In the genomic region with DNA sequence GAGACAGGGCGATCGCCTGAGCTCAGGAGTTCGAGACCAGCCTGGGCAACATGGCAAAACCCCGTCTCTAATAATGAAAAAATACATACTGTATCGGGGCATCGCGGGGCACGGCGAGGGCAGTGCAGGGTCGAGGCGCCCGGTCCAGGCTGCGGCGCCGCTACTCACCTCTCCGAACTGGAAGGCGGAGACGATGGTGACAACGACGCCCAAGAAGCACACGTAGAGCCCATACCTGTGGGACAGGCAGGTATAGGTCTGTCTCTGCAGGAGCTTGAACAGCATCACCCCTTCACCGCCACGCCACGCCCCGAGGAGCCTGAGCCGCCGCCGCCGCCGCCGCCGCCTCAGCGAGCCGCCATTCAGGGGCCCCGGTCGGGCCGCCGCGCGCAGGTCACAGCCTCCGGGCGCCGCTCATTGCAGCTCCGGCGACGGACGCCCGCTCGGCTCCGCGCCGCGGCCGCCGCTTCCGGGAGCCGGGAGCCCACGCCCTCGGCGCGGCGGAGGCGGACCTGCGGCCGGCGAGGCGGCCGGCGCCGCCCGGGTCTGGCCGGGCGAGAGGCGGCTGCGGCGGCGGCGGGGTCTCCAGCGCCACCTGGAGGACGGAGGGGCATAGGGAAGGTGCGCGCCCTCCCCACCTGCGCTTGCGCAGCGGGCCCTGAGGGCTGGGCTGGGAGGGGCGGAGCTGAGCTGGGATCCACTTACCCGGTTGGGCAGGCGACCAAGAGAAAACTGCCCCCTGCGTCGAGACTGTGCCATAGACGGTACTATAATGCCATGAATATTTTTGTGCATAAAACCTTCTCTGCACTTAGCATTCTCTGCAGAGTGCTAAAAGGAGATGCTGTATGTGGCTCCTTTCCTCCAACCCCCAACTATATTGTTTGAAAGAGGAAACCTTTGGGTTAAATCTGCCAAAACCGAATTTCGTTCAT, we compare ENCODE assay signal across 8 cellular contexts. TPM values are rescaled to one million over a fixed set of nuclear protein-coding genes. Genes with fewer than 3 reads are reported as not detected.
DNase-seq lines count a peak whose midpoint lies in the region; ATAC-seq and TF ChIP-seq lines count a peak whose summit lies in the region.

A gene (minus strand): TSS at position 569 of the 935 bp plus-strand sequence. CDS start 284 bp downstream, at position 285.

- no peaks in the 10 kb centered on the region for H3K27me3 ChIP-seq in kidney epithelial cell (ENCODE audit: control insufficient read depth, insufficient read depth, low read length)

- peak; percentile 94 for DNase-seq in Ammon's horn (ENCODE audit: low spot score)
- peak; percentile 92 for DNase-seq in NCI-H345 (lab: John Stamatoyannopoulos, UW)
- DNase-seq in cerebellar cortex (ENCODE audit: low spot score), result peak; percentile 91
- peak; percentile 58 for DNase-seq in kidney epithelial cell (ENCODE audit: low read depth)
- peak; percentile 96 for DNase-seq in stimulated activated CD4-positive, alpha-beta T cell treated with anti-CD3 and anti-CD28 coated beads, Interleukin-15, amount 100 ng/mL, for 24 hours

- no peaks in the 10 kb centered on the region for H3K36me3 ChIP-seq in kidney epithelial cell (ENCODE audit: control insufficient read depth, insufficient read depth, low read length)

- ATAC-seq in GM19035 (IDR thresholded peaks at IDR 0.05; ENCODE audit: unreplicated experiment) (peak; percentile 93), HG03342 (IDR thresholded peaks at IDR 0.05; ENCODE audit: unreplicated experiment) (peak; percentile 92)
- peak; percentile 87 to 91 for ATAC-seq in activated CD4-positive, CD25-positive, alpha-beta regulatory T cell treated with anti-CD3 and anti-CD28 coated beads, Interleukin-2, amount 50 U/mL, for 24 hours

- TF ChIP-seq CTCF in kidney epithelial cell (IDR thresholded peaks at IDR 0.05; ENCODE audit: insufficient read depth, low read length, poor library complexity, severe bottlenecking), result peak; percentile 67

- peak within 1 kb of the TSS; percentile 61 for H3K4me3 ChIP-seq in kidney epithelial cell (ENCODE audit: low read depth, low read length)

RNA-seq across cellular contexts. Expression of the gene that starts here (rescaled TPM):
- 24.9 and 26.5 TPM in 2 replicates for total RNA-seq in kidney epithelial cell

Comparison
In these comparisons a context has a peak if more than half of its experiments do, and no peak if none do; other contexts are left out.
1. Peak in every context shown above with its lines: DNase-seq, ATAC-seq and H3K4me3 ChIP-seq.